30 cellular contexts compared by ENCODE assay signal in genomic region chr10:124174673-124175645, GRCh38.
DNase-seq lines count a peak whose midpoint lies in the region; ATAC-seq and TF ChIP-seq lines count a peak whose summit lies in the region.
"Had no signal": no experiment of that assay in that cellular context is flagged by ENCODE, and none has a peak within 500 bp of the region (broad histone marks: within the 10 kb centered on the region; RNA-seq: fewer than 3 reads in every experiment).

No MANE protein-coding gene starts in this region.

- H3K27ac ChIP-seq in OCI-LY7 (ENCODE audit: low read depth, low read length, poor library complexity, severe bottlenecking): no peak overlapping the region
- no peak overlapping the region for H3K27ac ChIP-seq in Peyer's patch
- H3K27ac ChIP-seq: breast epithelium, pancreas, SK-N-MC, thoracic aorta, uterus had no signal

- intact Hi-C loops in Right ventricle myocardium inferior (cut with DNase I): no loop called here
- intact Hi-C loops in Right ventricle myocardium superior (cut with DNase I): no loop called here
- intact Hi-C loops in OCI-LY7 (cut with micrococcal nuclease; ENCODE audit: unreplicated experiment): loop anchor here (10.0 kb wide), 1 partner anchor 210 kb away; no protein-coding TSS in a partner anchor

- no peaks in the 10 kb centered on the region for H3K36me3 ChIP-seq in OCI-LY7 (ENCODE audit: insufficient read depth, low read length)
- H3K36me3 ChIP-seq in Peyer's patch: no peaks in the 10 kb centered on the region
- H3K36me3 ChIP-seq: breast epithelium, pancreas, thoracic aorta, uterus had no signal

- H3K27me3 ChIP-seq in Peyer's patch: no peaks in the 10 kb centered on the region
- H3K27me3 ChIP-seq: breast epithelium, pancreas, uterus had no signal

- TF ChIP-seq POLR2A in Peyer's patch (IDR thresholded peaks at IDR 0.05): no peak

- H3K9me3 ChIP-seq in OCI-LY7 (ENCODE audit: low read length): no peaks in the 10 kb centered on the region
- H3K9me3 ChIP-seq in Peyer's patch: no peaks in the 10 kb centered on the region
- H3K9me3 ChIP-seq: breast epithelium, pancreas, thoracic aorta, uterus had no signal

- H3K79me2 ChIP-seq in OCI-LY7 (ENCODE audit: insufficient read depth, low read depth, low read length): no peaks in the 10 kb centered on the region

- BruUV-seq in OCI-LY7 (replicated peaks; lab: Mats Ljungman, UMichigan): no TSS peak

- H4K20me1 ChIP-seq in OCI-LY7 (ENCODE audit: insufficient read depth, low read length): no peaks in the 10 kb centered on the region

- ATAC-seq in Right ventricle myocardium inferior: no peak
- no peak for ATAC-seq in Right ventricle myocardium superior (ENCODE audit: poor library complexity)
- no peak for ATAC-seq in HG03196 (IDR thresholded peaks at IDR 0.05; ENCODE audit: unreplicated experiment)
- ATAC-seq: K562, left colon, pancreas had no signal

- H3K4me3 ChIP-seq in OCI-LY7 (ENCODE audit: low read depth, low read length, poor library complexity, severe bottlenecking) (no peak overlapping the region), fibroblast of villous mesenchyme (ENCODE audit: low read depth, low read length) (no peak overlapping the region), Peyer's patch (no peak overlapping the region)
- H3K4me3 ChIP-seq: breast epithelium, K562, pancreas, SK-N-MC, thoracic aorta, uterus had no signal

- H3K4me2 ChIP-seq in OCI-LY7 (ENCODE audit: low read length): peak overlapping the region; percentile 24; the same call in 1 of the 2 replicates

- no peaks in the 10 kb centered on the region for H3K9me2 ChIP-seq in OCI-LY7 (ENCODE audit: insufficient read depth, low read length)

- CTCF ChIA-PET in OCI-LY7 (lab: Charles Lee; ENCODE audit: unreplicated experiment): no interaction called here

- POLR2A ChIA-PET in OCI-LY7 (lab: Charles Lee): interaction anchor here (0.8 kb wide), 1 partner anchor 40 kb away, joined by 3 read pairs; no protein-coding TSS in a partner anchor

- DNase-seq in Right ventricle myocardium inferior (ENCODE audit: missing footprints): peak; percentile 37
- no peak for DNase-seq in Right ventricle myocardium superior
- DNase-seq in OCI-LY7 (ENCODE audit: low spot score): no peak
- DNase-seq in fibroblast of villous mesenchyme (ENCODE audit: low read depth): peak; percentile 50
- DNase-seq in ureter (ENCODE audit: low spot score): peak; percentile 24
- no peak for DNase-seq in stimulated activated CD4-positive, alpha-beta T cell treated with anti-CD3 and anti-CD28 coated beads, Interleukin-12 subunit alpha, Interleukin-12 subunit beta, amount 100 ng/mL, for 4 hours
- DNase-seq in Peyer's patch: no peak
- DNase-seq: activated CD4-positive, CD25-positive, alpha-beta regulatory T cell; activated effector memory CD4-positive, alpha-beta T cell treated with Interleukin-2 at 50 U/mL for 16 hours; AML-193; anterior cingulate cortex; CD8-positive, alpha-beta memory T cell; effector CD4-positive, alpha-beta T cell; hippocampal formation; NCI-H1092 treated with DMSO at 0.1 percent for 48 hours; NCI-H187; NCI-H2171; nephron progenitor cell; pancreas; retina; small intestine; stimulated activated CD4-positive, alpha-beta T cell treated with anti-CD3 and anti-CD28 coated beads, Interleukin-1b, Interleukin-23, amount 100 ng/mL, for 48 hours; T-helper 1 cell; uterus had no signal

- H3K4me1 ChIP-seq in OCI-LY7 (ENCODE audit: insufficient read depth, low read length, poor library complexity, severe bottlenecking): peaks cover 13% of the 10 kb centered on the region
- no peaks in the 10 kb centered on the region for H3K4me1 ChIP-seq in Peyer's patch
- H3K4me1 ChIP-seq: breast epithelium, pancreas, uterus had no signal

- H2AFZ ChIP-seq in OCI-LY7 (ENCODE audit: low read length): no peak overlapping the region

- no peak for TF ChIP-seq CTCF in OCI-LY7 (conservative IDR thresholded peaks at IDR 0.05; ENCODE audit: low read length)
- TF ChIP-seq CTCF in fibroblast of villous mesenchyme (IDR thresholded peaks at IDR 0.05; ENCODE audit: insufficient read depth, low read depth, low read length): no peak
- no peak for TF ChIP-seq CTCF in Peyer's patch (IDR thresholded peaks at IDR 0.05)

Comparison
In these comparisons a context has a peak if more than half of its experiments do, and no peak if none do; other contexts are left out.
1. DNase-seq: peak in Right ventricle myocardium inferior (single experiment), fibroblast of villous mesenchyme (single experiment) and ureter (single experiment); none in Right ventricle myocardium superior (single experiment), OCI-LY7 (single experiment), stimulated activated CD4-positive, alpha-beta T cell treated with anti-CD3 and anti-CD28 coated beads, Interleukin-12 subunit alpha, Interleukin-12 subunit beta, amount 100 ng/mL, for 4 hours (single experiment) and Peyer's patch (0 of 3).